21 cellular contexts compared by ENCODE assay signal in the genomic region with DNA sequence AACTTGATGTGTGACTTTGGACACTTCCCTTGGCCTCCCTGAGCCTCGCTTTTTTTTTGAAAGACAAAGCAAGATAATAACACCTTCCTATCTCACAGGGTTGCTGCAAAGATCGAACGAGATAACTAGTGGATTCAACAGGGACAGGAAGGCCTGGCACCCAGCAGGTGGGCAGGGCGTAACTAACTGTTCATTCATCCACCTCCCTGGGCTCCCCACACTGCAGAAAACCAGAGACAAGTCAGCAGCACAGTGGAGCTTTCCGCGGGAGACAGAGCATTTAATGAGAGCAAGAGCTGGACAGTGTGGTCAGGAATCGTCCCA. TPM values are rescaled to one million over a fixed set of nuclear protein-coding genes. Genes with fewer than 3 reads are reported as not detected.
DNase-seq lines count a peak whose midpoint lies in the region; ATAC-seq lines count a peak whose summit lies in the region.
"Had no signal": no experiment of that assay in that cellular context is flagged by ENCODE, and none has a peak within 500 bp of the region (broad histone marks: within the 10 kb centered on the region; RNA-seq: fewer than 3 reads in every experiment).

No MANE protein-coding gene starts in this region.

- no peak overlapping the region for H3K4me3 ChIP-seq in mesendoderm (ENCODE audit: low read length)
- H3K4me3 ChIP-seq: A549, BLaER1, GM12878, HAP-1, K562 had no signal

- no peaks in the 10 kb centered on the region for H3K36me3 ChIP-seq in mesendoderm (ENCODE audit: control insufficient read depth, insufficient read depth, low read length)
- H3K36me3 ChIP-seq: BLaER1, HAP-1 had no signal

- no peak overlapping the region for H2AK5ac ChIP-seq in mesendoderm (ENCODE audit: low read length)

- no peak overlapping the region for H2BK120ac ChIP-seq in mesendoderm (ENCODE audit: low read depth, low read length)

- no peaks in the 10 kb centered on the region for H3K79me2 ChIP-seq in mesendoderm (ENCODE audit: control insufficient read depth, insufficient read depth, low read length)

- no peak overlapping the region for H2BK15ac ChIP-seq in mesendoderm (replicated peaks; ENCODE audit: low read depth)

- DNase-seq in NCI-H146 (lab: John Stamatoyannopoulos, UW) (peak; percentile 3), NCI-H146 treated with DMSO at 0.1 percent for 48 hours (lab: John Stamatoyannopoulos, UW; ENCODE audit: unreplicated experiment) (no peak), left lobe of liver (ENCODE audit: low spot score) (no peak), mesendoderm (peak; percentile 87), amniotic stem cell (lab: John Stamatoyannopoulos, UW) (no peak)
- no peak for DNase-seq in activated CD4-positive, alpha-beta T cell treated with anti-CD3 and anti-CD28 coated beads, Interleukin-2, amount 50 U/mL, for 48 hours
- no peak for DNase-seq in activated CD4-positive, alpha-beta T cell treated with anti-CD3 and anti-CD28 coated beads for 1 hour
- DNase-seq: AML-193; CD4-positive, alpha-beta memory T cell; DMS153; DMS79 treated with DMSO at 0.1 percent for 48 hours; IMR-90 had no signal

- no CpG with 5 or more reads among the region's 7 CpGs for WGBS in mesendoderm (ENCODE audit: extremely low coverage, insufficient coverage, low lambda C conversion rate)

- no peak overlapping the region for H3K18ac ChIP-seq in mesendoderm (ENCODE audit: low read length)

- peaks cover 8% of the 10 kb centered on the region for H3K4me1 ChIP-seq in mesendoderm (ENCODE audit: control insufficient read depth, low read depth, low read length)
- H3K4me1 ChIP-seq: HAP-1 had no signal

- peak overlapping the region; percentile 38 for H3K27ac ChIP-seq in mesendoderm (ENCODE audit: low read depth, low read length)
- H3K27ac ChIP-seq: 22Rv1, A549, BLaER1 had no signal

- H3K9ac ChIP-seq in mesendoderm (ENCODE audit: low read length) = no peak overlapping the region
- H3K9ac ChIP-seq: BLaER1 had no signal

- H4K8ac ChIP-seq in mesendoderm (ENCODE audit: low read depth, low read length) = no peak overlapping the region

- H3K4ac ChIP-seq in mesendoderm (ENCODE audit: low read depth, low read length) = no peak overlapping the region

- H3K56ac ChIP-seq in mesendoderm (ENCODE audit: low read length) = no peak overlapping the region

- no peaks in the 10 kb centered on the region for H3K79me1 ChIP-seq in mesendoderm (ENCODE audit: low read length)

- H2BK5ac ChIP-seq in mesendoderm (ENCODE audit: low read length) = no peak overlapping the region

- H3K4me2 ChIP-seq in mesendoderm (ENCODE audit: low read length) = no peak overlapping the region
- H3K4me2 ChIP-seq: A549, BLaER1 had no signal

- H3K23ac ChIP-seq in mesendoderm (ENCODE audit: low read length) = no peak overlapping the region

- H3K27me3 ChIP-seq in mesendoderm (ENCODE audit: insufficient read depth, low read length, poor library complexity) = no peaks in the 10 kb centered on the region

- ATAC-seq in left lobe of liver = peak; percentile 41
- ATAC-seq: A549, GM12878, K562 had no signal

- H4K5ac ChIP-seq in mesendoderm (ENCODE audit: low read length) = no peak overlapping the region

RNA-seq across cellular contexts. Expression of a gene that starts 28.7 kb away (rescaled TPM):
- 273 TPM for total RNA-seq in left lobe of liver
- polyA plus RNA-seq in mesendoderm (2013, experiment 1 of 2) = 0.35 TPM
- polyA plus RNA-seq in mesendoderm (2013, experiment 2 of 2) = 0.25 TPM
- total RNA-seq: CD4-positive, alpha-beta memory T cell; G401; HT-29; IMR-90 had no signal
- polyA plus RNA-seq: CD14-positive monocyte; CD4-positive, alpha-beta memory T cell; GM12878; IMR-90; K562 had no signal

RNA-seq across cellular contexts. Expression of a gene that starts 32.9 kb away (rescaled TPM):
- 1.9 TPM for total RNA-seq in left lobe of liver
- polyA plus RNA-seq in mesendoderm (2013, experiment 1 of 2) = 1.5 TPM
- polyA plus RNA-seq in mesendoderm (2013, experiment 2 of 2) = 1.4 TPM

RNA-seq across cellular contexts. Expression of a gene that starts 33.0 kb away (rescaled TPM):
- total RNA-seq in left lobe of liver = 6.5 TPM
- polyA plus RNA-seq in mesendoderm (2013, experiment 1 of 2) = 29.0 TPM
- 26.8 TPM for polyA plus RNA-seq in mesendoderm (2013, experiment 2 of 2)

RNA-seq across cellular contexts. Expression of a gene that starts 43.6 kb away (rescaled TPM):
- total RNA-seq in left lobe of liver = 59.2 TPM
- 293 TPM for polyA plus RNA-seq in mesendoderm (2013, experiment 1 of 2)
- 286 TPM for polyA plus RNA-seq in mesendoderm (2013, experiment 2 of 2)

RNA-seq across cellular contexts. Expression of a gene that starts 43.9 kb away (rescaled TPM):
- total RNA-seq in left lobe of liver = 3.1 TPM
- polyA plus RNA-seq in mesendoderm (2013, experiment 1 of 2) = 14.7 TPM
- polyA plus RNA-seq in mesendoderm (2013, experiment 2 of 2) = 13.7 TPM

Comparison
In these comparisons a context has a peak if more than half of its experiments do, and no peak if none do; other contexts are left out.
1. DNase-seq: peak in NCI-H146 (single experiment) and mesendoderm (single experiment); none in NCI-H146 treated with DMSO at 0.1 percent for 48 hours (single experiment), left lobe of liver (single experiment), activated CD4-positive, alpha-beta T cell treated with anti-CD3 and anti-CD28 coated beads, Interleukin-2, amount 50 U/mL, for 48 hours (0 of 2), amniotic stem cell (single experiment) and activated CD4-positive, alpha-beta T cell treated with anti-CD3 and anti-CD28 coated beads for 1 hour (single experiment).